16 cellular contexts compared by ENCODE assay signal in the genomic region with DNA sequence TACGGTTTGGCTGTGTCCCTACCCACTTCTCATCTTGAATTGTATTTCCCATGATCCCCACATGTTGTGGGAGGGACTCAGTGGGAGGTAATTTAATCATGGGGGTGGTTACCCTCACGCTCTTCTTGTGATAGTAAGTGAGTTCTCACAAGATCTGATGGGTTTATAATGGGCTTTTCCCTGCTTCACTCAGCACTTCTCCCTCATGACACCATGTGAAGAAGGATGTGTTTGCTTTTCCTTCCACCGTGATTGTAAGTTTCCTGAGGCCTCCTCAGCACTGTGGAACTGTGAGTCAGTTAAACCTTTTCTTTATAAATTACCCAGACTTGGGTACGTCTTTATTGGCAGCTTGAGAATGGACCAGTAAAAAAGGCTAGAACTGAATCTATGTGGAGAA.
A peak's percentile ranks its signal among the peaks of the same experiment; 100 is the strongest.
DNase-seq lines count a peak whose midpoint lies in the region; ATAC-seq lines count a peak whose summit lies in the region.
"Had no signal": no experiment of that assay in that cellular context is flagged by ENCODE, and none has a peak within 500 bp of the region (broad histone marks: within the 10 kb centered on the region; RNA-seq: fewer than 3 reads in every experiment).

No MANE protein-coding gene starts in this region.

- peaks cover 31% of the 10 kb centered on the region for H3K4me1 Mint-ChIP-seq in activated CD4-positive, alpha-beta memory T cell treated with anti-CD3 and anti-CD28 coated beads for 36 hours (ENCODE audit: low read depth)
- peaks cover 16% of the 10 kb centered on the region for H3K4me1 Mint-ChIP-seq in activated CD4-positive, alpha-beta memory T cell treated with anti-CD3 and anti-CD28 coated beads, Interleukin-2, amount 10 ng/mL, durations not matched to agents 7 days and 5 days
- peaks cover 20% of the 10 kb centered on the region for H3K4me1 Mint-ChIP-seq in activated naive CD8-positive, alpha-beta T cell treated with anti-CD3 and anti-CD28 coated beads, Interleukin-2, amount 50 U/mL, for 24 hours
- H3K4me1 Mint-ChIP-seq in activated naive CD8-positive, alpha-beta T cell treated with anti-CD3 and anti-CD28 coated beads for 36 hours, result peaks cover 9% of the 10 kb centered on the region
- peaks cover 33% of the 10 kb centered on the region for H3K4me1 Mint-ChIP-seq in T-helper 2 cell treated with Interferon-gamma antibody and Interleukin-4, amounts not matched to agents 5 μg/mL and 100 μg/mL, for 36 hours (ENCODE audit: low read depth)
- peaks cover 41% of the 10 kb centered on the region for H3K4me1 Mint-ChIP-seq in activated T-helper 2 cell treated with anti-CD3 and anti-CD28 coated beads, Interferon-gamma antibody, Interleukin-2, Interleukin-4, amounts not matched to agents 10 μg/mL and 5 μg/mL and 100 μg/mL, durations not matched to agents 14 hours and 24 hours and 36 hours (ENCODE audit: low read depth)
- H3K4me1 Mint-ChIP-seq: CD14-positive monocyte had no signal

- POLR2A ChIA-PET in activated CD4-positive, alpha-beta memory T cell treated with anti-CD3 and anti-CD28 coated beads for 36 hours (lab: Charles Lee), result interaction anchor here (1.1 to 1.5 kb wide), 2 partner anchors 159 to 612 kb away, joined by 3 to 5 read pairs; no protein-coding TSS in a partner anchor
- POLR2A ChIA-PET in activated CD4-positive, alpha-beta memory T cell treated with anti-CD3 and anti-CD28 coated beads, Interleukin-2, amount 10 ng/mL, durations not matched to agents 7 days and 5 days (lab: Charles Lee), result no interaction called here

- peak; percentile 13 for DNase-seq in activated CD4-positive, alpha-beta memory T cell treated with anti-CD3 and anti-CD28 coated beads for 36 hours
- no peak for DNase-seq in activated CD4-positive, alpha-beta memory T cell treated with anti-CD3 and anti-CD28 coated beads, Interleukin-2, amount 10 ng/mL, durations not matched to agents 7 days and 5 days
- DNase-seq in activated naive CD8-positive, alpha-beta T cell treated with anti-CD3 and anti-CD28 coated beads, Interleukin-2, amount 50 U/mL, for 24 hours, result no peak
- DNase-seq in activated naive CD8-positive, alpha-beta T cell treated with anti-CD3 and anti-CD28 coated beads for 36 hours, result no peak
- DNase-seq in T-helper 2 cell treated with Interferon-gamma antibody and Interleukin-4, amounts not matched to agents 5 μg/mL and 100 μg/mL, for 36 hours (ENCODE audit: low spot score), result peak; percentile 19
- DNase-seq in activated T-helper 2 cell treated with anti-CD3 and anti-CD28 coated beads, Interferon-gamma antibody, Interleukin-2, Interleukin-4, amounts not matched to agents 10 μg/mL and 5 μg/mL and 100 μg/mL, durations not matched to agents 14 hours and 24 hours and 36 hours (ENCODE audit: low spot score), result no peak
- DNase-seq in NCI-H69 (lab: John Stamatoyannopoulos, UW), result no peak
- no peak for DNase-seq in NCI-H128 (lab: John Stamatoyannopoulos, UW; ENCODE audit: unreplicated experiment)
- DNase-seq: CD8-positive, alpha-beta T cell; COR-L47; DMS153; DMS79 treated with DMSO at 0.1 percent for 48 hours; EL; HFFc6 had no signal

- intact Hi-C loops in activated CD4-positive, alpha-beta memory T cell treated with anti-CD3 and anti-CD28 coated beads for 36 hours (cut with micrococcal nuclease), result loop anchor here (1.0 to 10.0 kb wide), 16 partner anchors 7 to 750 kb away; a partner anchor contains a TSS
- intact Hi-C loops in activated T-helper 2 cell treated with anti-CD3 and anti-CD28 coated beads, Interferon-gamma antibody, Interleukin-2, Interleukin-4, amounts not matched to agents 10 μg/mL and 5 μg/mL and 100 μg/mL, durations not matched to agents 14 hours and 24 hours and 36 hours (cut with micrococcal nuclease), result loop anchor here (1.0 to 10.0 kb wide), 17 partner anchors 7 to 749 kb away; no protein-coding TSS in a partner anchor

- peaks cover 18% of the 10 kb centered on the region for H3K9me3 Mint-ChIP-seq in activated CD4-positive, alpha-beta memory T cell treated with anti-CD3 and anti-CD28 coated beads for 36 hours
- peaks cover 20% of the 10 kb centered on the region for H3K9me3 Mint-ChIP-seq in activated CD4-positive, alpha-beta memory T cell treated with anti-CD3 and anti-CD28 coated beads, Interleukin-2, amount 10 ng/mL, durations not matched to agents 7 days and 5 days
- peaks cover 5% of the 10 kb centered on the region for H3K9me3 Mint-ChIP-seq in activated naive CD8-positive, alpha-beta T cell treated with anti-CD3 and anti-CD28 coated beads, Interleukin-2, amount 50 U/mL, for 24 hours
- H3K9me3 Mint-ChIP-seq in activated naive CD8-positive, alpha-beta T cell treated with anti-CD3 and anti-CD28 coated beads for 36 hours, result peaks cover 4% of the 10 kb centered on the region
- H3K9me3 Mint-ChIP-seq in T-helper 2 cell treated with Interferon-gamma antibody and Interleukin-4, amounts not matched to agents 5 μg/mL and 100 μg/mL, for 36 hours, result peaks cover 28% of the 10 kb centered on the region
- peaks cover 33% of the 10 kb centered on the region for H3K9me3 Mint-ChIP-seq in activated T-helper 2 cell treated with anti-CD3 and anti-CD28 coated beads, Interferon-gamma antibody, Interleukin-2, Interleukin-4, amounts not matched to agents 10 μg/mL and 5 μg/mL and 100 μg/mL, durations not matched to agents 14 hours and 24 hours and 36 hours
- H3K9me3 Mint-ChIP-seq: CD8-positive, alpha-beta T cell; HFFc6 had no signal

- peaks cover 9% of the 10 kb centered on the region for H3K36me3 Mint-ChIP-seq in activated CD4-positive, alpha-beta memory T cell treated with anti-CD3 and anti-CD28 coated beads for 36 hours
- H3K36me3 Mint-ChIP-seq in activated CD4-positive, alpha-beta memory T cell treated with anti-CD3 and anti-CD28 coated beads, Interleukin-2, amount 10 ng/mL, durations not matched to agents 7 days and 5 days (ENCODE audit: low read depth), result peaks cover 14% of the 10 kb centered on the region
- no peaks in the 10 kb centered on the region for H3K36me3 Mint-ChIP-seq in activated naive CD8-positive, alpha-beta T cell treated with anti-CD3 and anti-CD28 coated beads, Interleukin-2, amount 50 U/mL, for 24 hours (ENCODE audit: low read depth)
- peaks cover 1% of the 10 kb centered on the region for H3K36me3 Mint-ChIP-seq in activated naive CD8-positive, alpha-beta T cell treated with anti-CD3 and anti-CD28 coated beads for 36 hours
- H3K36me3 Mint-ChIP-seq in T-helper 2 cell treated with Interferon-gamma antibody and Interleukin-4, amounts not matched to agents 5 μg/mL and 100 μg/mL, for 36 hours (ENCODE audit: low read depth), result peaks cover 24% of the 10 kb centered on the region
- peaks cover 65% of the 10 kb centered on the region for H3K36me3 Mint-ChIP-seq in activated T-helper 2 cell treated with anti-CD3 and anti-CD28 coated beads, Interferon-gamma antibody, Interleukin-2, Interleukin-4, amounts not matched to agents 10 μg/mL and 5 μg/mL and 100 μg/mL, durations not matched to agents 14 hours and 24 hours and 36 hours (ENCODE audit: low read depth)
- H3K36me3 Mint-ChIP-seq: CD14-positive monocyte; CD8-positive, alpha-beta T cell had no signal

- H3K4me3 Mint-ChIP-seq in activated CD4-positive, alpha-beta memory T cell treated with anti-CD3 and anti-CD28 coated beads for 36 hours, result no peak overlapping the region
- H3K4me3 Mint-ChIP-seq in activated CD4-positive, alpha-beta memory T cell treated with anti-CD3 and anti-CD28 coated beads, Interleukin-2, amount 10 ng/mL, durations not matched to agents 7 days and 5 days, result no peak overlapping the region
- H3K4me3 Mint-ChIP-seq in activated naive CD8-positive, alpha-beta T cell treated with anti-CD3 and anti-CD28 coated beads, Interleukin-2, amount 50 U/mL, for 24 hours, result no peak overlapping the region
- no peak overlapping the region for H3K4me3 Mint-ChIP-seq in activated naive CD8-positive, alpha-beta T cell treated with anti-CD3 and anti-CD28 coated beads for 36 hours
- H3K4me3 Mint-ChIP-seq in T-helper 2 cell treated with Interferon-gamma antibody and Interleukin-4, amounts not matched to agents 5 μg/mL and 100 μg/mL, for 36 hours, result peak overlapping the region; percentile 60
- peak overlapping the region; percentile 46 for H3K4me3 Mint-ChIP-seq in activated T-helper 2 cell treated with anti-CD3 and anti-CD28 coated beads, Interferon-gamma antibody, Interleukin-2, Interleukin-4, amounts not matched to agents 10 μg/mL and 5 μg/mL and 100 μg/mL, durations not matched to agents 14 hours and 24 hours and 36 hours (ENCODE audit: low read depth)
- H3K4me3 Mint-ChIP-seq: CD14-positive monocyte; CD8-positive, alpha-beta T cell; HFFc6 had no signal

- ATAC-seq in activated naive CD8-positive, alpha-beta T cell treated with anti-CD3 and anti-CD28 coated beads, Interleukin-2, amount 50 U/mL, for 24 hours, result no peak
- ATAC-seq: CD8-positive, alpha-beta T cell; HepG2 had no signal

- H3K27ac Mint-ChIP-seq in activated CD4-positive, alpha-beta memory T cell treated with anti-CD3 and anti-CD28 coated beads for 36 hours, result peak overlapping the region; percentile 88
- no peak overlapping the region for H3K27ac Mint-ChIP-seq in activated CD4-positive, alpha-beta memory T cell treated with anti-CD3 and anti-CD28 coated beads, Interleukin-2, amount 10 ng/mL, durations not matched to agents 7 days and 5 days
- peak overlapping the region; percentile 22 for H3K27ac Mint-ChIP-seq in activated naive CD8-positive, alpha-beta T cell treated with anti-CD3 and anti-CD28 coated beads, Interleukin-2, amount 50 U/mL, for 24 hours
- no peak overlapping the region for H3K27ac Mint-ChIP-seq in activated naive CD8-positive, alpha-beta T cell treated with anti-CD3 and anti-CD28 coated beads for 36 hours
- H3K27ac Mint-ChIP-seq in T-helper 2 cell treated with Interferon-gamma antibody and Interleukin-4, amounts not matched to agents 5 μg/mL and 100 μg/mL, for 36 hours, result peak overlapping the region; percentile 88
- peak overlapping the region; percentile 85 for H3K27ac Mint-ChIP-seq in activated T-helper 2 cell treated with anti-CD3 and anti-CD28 coated beads, Interferon-gamma antibody, Interleukin-2, Interleukin-4, amounts not matched to agents 10 μg/mL and 5 μg/mL and 100 μg/mL, durations not matched to agents 14 hours and 24 hours and 36 hours
- H3K27ac Mint-ChIP-seq: CD14-positive monocyte; CD8-positive, alpha-beta T cell; HFFc6 had no signal

- CTCF ChIA-PET in activated CD4-positive, alpha-beta memory T cell treated with anti-CD3 and anti-CD28 coated beads for 36 hours (lab: Charles Lee), result interaction anchor here (0.6 to 1.0 kb wide), 3 partner anchors 8 to 259 kb away, joined by 3 to 4 read pairs (median 4); no protein-coding TSS in a partner anchor
- CTCF ChIA-PET in activated CD4-positive, alpha-beta memory T cell treated with anti-CD3 and anti-CD28 coated beads, Interleukin-2, amount 10 ng/mL, durations not matched to agents 7 days and 5 days (lab: Charles Lee), result no interaction called here

- H3K27me3 Mint-ChIP-seq in activated CD4-positive, alpha-beta memory T cell treated with anti-CD3 and anti-CD28 coated beads for 36 hours, result peaks cover 3% of the 10 kb centered on the region
- H3K27me3 Mint-ChIP-seq in activated CD4-positive, alpha-beta memory T cell treated with anti-CD3 and anti-CD28 coated beads, Interleukin-2, amount 10 ng/mL, durations not matched to agents 7 days and 5 days, result no peaks in the 10 kb centered on the region
- no peaks in the 10 kb centered on the region for H3K27me3 Mint-ChIP-seq in activated naive CD8-positive, alpha-beta T cell treated with anti-CD3 and anti-CD28 coated beads, Interleukin-2, amount 50 U/mL, for 24 hours
- no peaks in the 10 kb centered on the region for H3K27me3 Mint-ChIP-seq in activated naive CD8-positive, alpha-beta T cell treated with anti-CD3 and anti-CD28 coated beads for 36 hours
- no peaks in the 10 kb centered on the region for H3K27me3 Mint-ChIP-seq in T-helper 2 cell treated with Interferon-gamma antibody and Interleukin-4, amounts not matched to agents 5 μg/mL and 100 μg/mL, for 36 hours (ENCODE audit: low read depth)
- H3K27me3 Mint-ChIP-seq in activated T-helper 2 cell treated with anti-CD3 and anti-CD28 coated beads, Interferon-gamma antibody, Interleukin-2, Interleukin-4, amounts not matched to agents 10 μg/mL and 5 μg/mL and 100 μg/mL, durations not matched to agents 14 hours and 24 hours and 36 hours (ENCODE audit: low read depth), result no peaks in the 10 kb centered on the region

Comparison
In these comparisons a context has a peak if more than half of its experiments do, and no peak if none do; other contexts are left out.
1. DNase-seq: peak in activated CD4-positive, alpha-beta memory T cell treated with anti-CD3 and anti-CD28 coated beads for 36 hours (single experiment) and T-helper 2 cell treated with Interferon-gamma antibody and Interleukin-4, amounts not matched to agents 5 μg/mL and 100 μg/mL, for 36 hours (single experiment); none in activated CD4-positive, alpha-beta memory T cell treated with anti-CD3 and anti-CD28 coated beads, Interleukin-2, amount 10 ng/mL, durations not matched to agents 7 days and 5 days (single experiment), activated naive CD8-positive, alpha-beta T cell treated with anti-CD3 and anti-CD28 coated beads, Interleukin-2, amount 50 U/mL, for 24 hours (single experiment), activated naive CD8-positive, alpha-beta T cell treated with anti-CD3 and anti-CD28 coated beads for 36 hours (single experiment), activated T-helper 2 cell treated with anti-CD3 and anti-CD28 coated beads, Interferon-gamma antibody, Interleukin-2, Interleukin-4, amounts not matched to agents 10 μg/mL and 5 μg/mL and 100 μg/mL, durations not matched to agents 14 hours and 24 hours and 36 hours (single experiment), NCI-H69 (single experiment) and NCI-H128 (single experiment).
2. H3K27ac Mint-ChIP-seq: peak in activated CD4-positive, alpha-beta memory T cell treated with anti-CD3 and anti-CD28 coated beads for 36 hours (single experiment), activated naive CD8-positive, alpha-beta T cell treated with anti-CD3 and anti-CD28 coated beads, Interleukin-2, amount 50 U/mL, for 24 hours (single experiment), T-helper 2 cell treated with Interferon-gamma antibody and Interleukin-4, amounts not matched to agents 5 μg/mL and 100 μg/mL, for 36 hours (single experiment) and activated T-helper 2 cell treated with anti-CD3 and anti-CD28 coated beads, Interferon-gamma antibody, Interleukin-2, Interleukin-4, amounts not matched to agents 10 μg/mL and 5 μg/mL and 100 μg/mL, durations not matched to agents 14 hours and 24 hours and 36 hours (single experiment); none in activated CD4-positive, alpha-beta memory T cell treated with anti-CD3 and anti-CD28 coated beads, Interleukin-2, amount 10 ng/mL, durations not matched to agents 7 days and 5 days (single experiment) and activated naive CD8-positive, alpha-beta T cell treated with anti-CD3 and anti-CD28 coated beads for 36 hours (single experiment).
3. H3K4me3 Mint-ChIP-seq: peak in T-helper 2 cell treated with Interferon-gamma antibody and Interleukin-4, amounts not matched to agents 5 μg/mL and 100 μg/mL, for 36 hours (single experiment) and activated T-helper 2 cell treated with anti-CD3 and anti-CD28 coated beads, Interferon-gamma antibody, Interleukin-2, Interleukin-4, amounts not matched to agents 10 μg/mL and 5 μg/mL and 100 μg/mL, durations not matched to agents 14 hours and 24 hours and 36 hours (single experiment); none in activated CD4-positive, alpha-beta memory T cell treated with anti-CD3 and anti-CD28 coated beads for 36 hours (single experiment), activated CD4-positive, alpha-beta memory T cell treated with anti-CD3 and anti-CD28 coated beads, Interleukin-2, amount 10 ng/mL, durations not matched to agents 7 days and 5 days (single experiment), activated naive CD8-positive, alpha-beta T cell treated with anti-CD3 and anti-CD28 coated beads, Interleukin-2, amount 50 U/mL, for 24 hours (single experiment) and activated naive CD8-positive, alpha-beta T cell treated with anti-CD3 and anti-CD28 coated beads for 36 hours (single experiment).